Comparison of ENCODE assay signal across 6 cellular contexts in genomic region chr7:71990138-71990462, GRCh38.
"Had no signal": no experiment of that assay in that cellular context is flagged by ENCODE, and none has a peak within 500 bp of the region (broad histone marks: within the 10 kb centered on the region; RNA-seq: fewer than 3 reads in every experiment).

No MANE protein-coding gene starts in this region.

- FAIRE-seq: HepG2, HTR-8/SVneo had no signal

- ATAC-seq: HepG2 had no signal

- DNase-seq: IMR-90, KBM-7 had no signal

- H3K4me3 Mint-ChIP-seq: IgD-negative memory B cell had no signal

- H3K27ac ChIP-seq: HL-60 had no signal

- H3K27me3 Mint-ChIP-seq: IgD-negative memory B cell had no signal

- H3K27ac Mint-ChIP-seq: IgD-negative memory B cell had no signal

- H3K4me1 Mint-ChIP-seq: IgD-negative memory B cell had no signal

- H3K36me3 Mint-ChIP-seq: IgD-negative memory B cell had no signal
